10 cellular contexts compared by ENCODE assay signal in genomic region chr3:197027896-197028710, GRCh38. TPM values are rescaled to one million over a fixed set of nuclear protein-coding genes. Genes with fewer than 3 reads are reported as not detected.
DNase-seq lines count a peak whose midpoint lies in the region; ATAC-seq and TF ChIP-seq lines count a peak whose summit lies in the region.
"Had no signal": no experiment of that assay in that cellular context is flagged by ENCODE, and none has a peak within 500 bp of the region (broad histone marks: within the 10 kb centered on the region; RNA-seq: fewer than 3 reads in every experiment).

No MANE protein-coding gene starts in this region.

- peaks cover 33% of the 10 kb centered on the region for H3K27me3 ChIP-seq in left ventricle myocardium inferior (ENCODE audit: low read depth)
- no peaks in the 10 kb centered on the region for H3K27me3 ChIP-seq in RWPE2 (ENCODE audit: insufficient read depth, poor library complexity, severe bottlenecking)
- no peaks in the 10 kb centered on the region for H3K27me3 ChIP-seq in right cardiac atrium (ENCODE audit: control insufficient read depth, insufficient read depth)
- no peaks in the 10 kb centered on the region for H3K27me3 ChIP-seq in uterus
- H3K27me3 ChIP-seq: dorsolateral prefrontal cortex had no signal

- peak overlapping the region; percentile 70 for H3K4me3 ChIP-seq in left ventricle myocardium inferior
- peak overlapping the region; percentile 59 for H3K4me3 ChIP-seq in RWPE2 (ENCODE audit: severe bottlenecking)
- H3K4me3 ChIP-seq in right cardiac atrium (ENCODE audit: low read length): no peak overlapping the region
- no peak overlapping the region for H3K4me3 ChIP-seq in uterus

- no peak for TF ChIP-seq POLR2A in uterus (IDR thresholded peaks at IDR 0.05)

- H3K9me3 ChIP-seq in left ventricle myocardium inferior (replicated peaks) (no peaks in the 10 kb centered on the region), RWPE2 (ENCODE audit: severe bottlenecking) (no peaks in the 10 kb centered on the region), right cardiac atrium (ENCODE audit: control insufficient read depth, low read length) (no peaks in the 10 kb centered on the region), uterus (no peaks in the 10 kb centered on the region)

- peaks cover 43% of the 10 kb centered on the region for H3K4me1 ChIP-seq in left ventricle myocardium inferior
- peaks cover 11% of the 10 kb centered on the region for H3K4me1 ChIP-seq in RWPE2 (ENCODE audit: insufficient read depth, poor library complexity, severe bottlenecking)
- H3K4me1 ChIP-seq in right cardiac atrium (ENCODE audit: control insufficient read depth, insufficient read depth, low read length): peaks cover 5% of the 10 kb centered on the region
- peaks cover 0 to 6% of the 10 kb centered on the region in 2 donors for H3K4me1 ChIP-seq in uterus

- intact Hi-C loops in left ventricle myocardium inferior (cut with micrococcal nuclease) (no loop called here), left ventricle myocardium superior (cut with micrococcal nuclease) (no loop called here), right cardiac atrium (cut with DNase I) (no loop called here), uterus (cut with DNase I; ENCODE audit: low total_unique reads) (no loop called here), left colon (cut with DNase I, micrococcal nuclease) (no loop called here)

- ATAC-seq in left ventricle myocardium superior: no peak
- no peak for ATAC-seq in RWPE2 (ENCODE audit: low read depth)
- ATAC-seq in right cardiac atrium: no peak
- ATAC-seq in left colon: no peak

- H3K36me3 ChIP-seq in left ventricle myocardium inferior (no peaks in the 10 kb centered on the region), RWPE2 (ENCODE audit: low read depth) (no peaks in the 10 kb centered on the region), uterus (no peaks in the 10 kb centered on the region)

- DNase-seq in left ventricle myocardium inferior: no peak
- no peak for DNase-seq in left ventricle myocardium superior
- DNase-seq in RWPE2 (ENCODE audit: low spot score): no peak
- DNase-seq in right cardiac atrium: peak in 2 of 3 donors; percentile 31 to 66
- no peak for DNase-seq in uterus
- DNase-seq in NCI-H774 (lab: John Stamatoyannopoulos, UW): no peak
- no peak for DNase-seq in left colon
- DNase-seq in NK-92 (lab: John Stamatoyannopoulos, UW; ENCODE audit: unreplicated experiment): no peak
- DNase-seq: DMS153 had no signal

- H3K27ac ChIP-seq in left ventricle myocardium inferior (replicated peaks) (peak overlapping the region; percentile 78), RWPE2 (ENCODE audit: poor library complexity, severe bottlenecking) (no peak overlapping the region), right cardiac atrium (ENCODE audit: low read length) (no peak overlapping the region), uterus (peak overlapping the region; percentile 81 to 90)

- TF ChIP-seq CTCF in left ventricle myocardium inferior (IDR thresholded peaks at IDR 0.05; ENCODE audit: borderline replicate concordance) (no peak), RWPE2 (IDR thresholded peaks at IDR 0.05; ENCODE audit: poor library complexity, severe bottlenecking) (no peak), uterus (IDR thresholded peaks at IDR 0.05) (no peak)

- 83% methylated on average over 21 of the region's 21 CpGs for WGBS in right cardiac atrium

RNA-seq across cellular contexts. Expression of gene MELTF, which starts 1.5 kb away (rescaled TPM):
- total RNA-seq in left ventricle myocardium inferior (9.6 TPM), left ventricle myocardium superior (3.6 TPM), right cardiac atrium (1 to 10 TPM; 1.2 to 6.5 (median 2.9) TPM), uterus (10 to 100 TPM in 2 of 4 donors, 1 to 10 TPM in 1, under 1 TPM in 1; 0.77 to 18.0 (median 6.3) TPM), left colon (10 to 100 TPM; 14.4 to 32.1 TPM)
- polyA plus RNA-seq in right cardiac atrium: 2.4 TPM

RNA-seq across cellular contexts. Expression of gene PIGZ, which starts 59.5 kb away (rescaled TPM):
- 3.7 TPM for total RNA-seq in left ventricle myocardium inferior
- 2.8 TPM for total RNA-seq in left ventricle myocardium superior
- total RNA-seq in right cardiac atrium: 1 to 10 TPM; 3.4 to 5.2 (median 4.3) TPM
- 3.6 TPM for polyA plus RNA-seq in right cardiac atrium
- 10 to 100 TPM in 1 of 4 donors, 1 to 10 TPM in 2, under 1 TPM in 1; 0.29 to 21.5 (median 2.3) TPM for total RNA-seq in uterus
- 100 to 1,000 TPM in 1 of 2 donors, 10 to 100 TPM in 1; 92.6 to 129 TPM for total RNA-seq in left colon

Comparison
In these comparisons a context has a peak if more than half of its experiments do, and no peak if none do; other contexts are left out.
1. DNase-seq: peak in right cardiac atrium (2 of 3); none in left ventricle myocardium inferior (single experiment), left ventricle myocardium superior (single experiment), RWPE2 (single experiment), uterus (0 of 2), NCI-H774 (single experiment), left colon (0 of 2) and NK-92 (single experiment).
2. H3K27ac ChIP-seq: peak in left ventricle myocardium inferior (single experiment) and uterus (2 of 2); none in RWPE2 (single experiment) and right cardiac atrium (single experiment).
3. H3K4me3 ChIP-seq: peak in left ventricle myocardium inferior (single experiment) and RWPE2 (single experiment); none in right cardiac atrium (single experiment) and uterus (0 of 2).
4. RNA of gene PIGZ, which starts 59.5 kb away (total RNA-seq): 92.6 to 129 TPM in left colon; 3.4 to 5.2 TPM in right cardiac atrium, 3.7 TPM in left ventricle myocardium inferior (single experiment), 0.29 to 21.5 TPM in uterus and 2.8 TPM in left ventricle myocardium superior (single experiment); every median in the first group is over 4 times any median in the second.